Comparison of ENCODE assay signal across 31 cellular contexts in genomic region chr1:81597720-81598426, GRCh38.
"Had no signal": no experiment of that assay in that cellular context is flagged by ENCODE, and none has a peak within 500 bp of the region (broad histone marks: within the 10 kb centered on the region; RNA-seq: fewer than 3 reads in every experiment).

No MANE protein-coding gene starts in this region.

- H3K9me3 ChIP-seq: adrenal gland, breast epithelium, MG63, SJCRH30, SK-N-SH had no signal

- H3K4me1 Mint-ChIP-seq: activated CD4-positive, alpha-beta T cell treated with anti-CD3 and anti-CD28 coated beads for 36 hours; activated naive CD8-positive, alpha-beta T cell treated with anti-CD3 and anti-CD28 coated beads, Interleukin-2, amount 10 ng/mL, durations not matched to agents 7 days and 5 days had no signal

- ATAC-seq: activated CD4-positive, alpha-beta T cell treated with anti-CD3 and anti-CD28 coated beads for 36 hours; activated CD8-positive, alpha-beta T cell treated with anti-CD3 and anti-CD28 coated beads for 36 hours; activated T-cell treated with anti-CD3 and anti-CD28 coated beads, Interleukin-2, amount 50 U/mL, for 72 hours; Panc1; Right ventricle myocardium inferior had no signal

- H3K9ac ChIP-seq: SK-N-SH had no signal

- H3K36me3 Mint-ChIP-seq: activated naive CD8-positive, alpha-beta T cell treated with anti-CD3 and anti-CD28 coated beads, Interleukin-2, amount 10 ng/mL, durations not matched to agents 7 days and 5 days had no signal

- H3K4me1 ChIP-seq: adrenal gland, breast epithelium, SJCRH30 had no signal

- H3K27me3 Mint-ChIP-seq: activated CD4-positive, alpha-beta T cell treated with anti-CD3 and anti-CD28 coated beads for 36 hours; activated CD8-positive, alpha-beta T cell treated with anti-CD3 and anti-CD28 coated beads for 36 hours; activated naive CD8-positive, alpha-beta T cell treated with anti-CD3 and anti-CD28 coated beads, Interleukin-2, amount 10 ng/mL, durations not matched to agents 7 days and 5 days had no signal

- H3K4me2 ChIP-seq: SK-N-SH had no signal

- H3K4me3 Mint-ChIP-seq: activated CD4-positive, alpha-beta T cell treated with anti-CD3 and anti-CD28 coated beads for 36 hours; activated CD8-positive, alpha-beta T cell treated with anti-CD3 and anti-CD28 coated beads for 36 hours; activated naive CD8-positive, alpha-beta T cell treated with anti-CD3 and anti-CD28 coated beads, Interleukin-2, amount 10 ng/mL, durations not matched to agents 7 days and 5 days; activated T-cell treated with anti-CD3 and anti-CD28 coated beads, Interleukin-2, amount 50 U/mL, for 72 hours had no signal

- H3K27ac ChIP-seq: adrenal gland, breast epithelium, SJCRH30, VCaP had no signal

- DNase-seq: activated CD4-positive, alpha-beta T cell treated with anti-CD3 and anti-CD28 coated beads for 36 hours; activated CD4-positive, alpha-beta T cell treated with anti-CD3 and anti-CD28 coated beads, Interleukin-2, amount 50 U/mL, for 1 hour; activated CD8-positive, alpha-beta memory T cell treated with anti-CD3 and anti-CD28 coated beads, Interleukin-2, amount 50 U/mL, for 4 hours; activated CD8-positive, alpha-beta T cell treated with anti-CD3 and anti-CD28 coated beads for 36 hours; activated gamma-delta T cell treated with Interleukin-2 at 50 U/mL for 16 hours; activated naive CD4-positive, alpha-beta T cell treated with anti-CD3 and anti-CD28 coated beads, Interleukin-2, amount 50 U/mL, for 16 hours; activated naive CD8-positive, alpha-beta T cell treated with anti-CD3 and anti-CD28 coated beads, Interleukin-2, amount 10 ng/mL, durations not matched to agents 7 days and 5 days; activated T-cell treated with anti-CD3 and anti-CD28 coated beads, Interleukin-2, amount 50 U/mL, for 72 hours; adrenal gland; anterior cingulate cortex; caudate nucleus; MG63; MV-4-11; NCI-H1105; NCI-H146; NCI-H187 treated with DMSO at 0.1 percent for 48 hours; NCI-H2171; NCI-H2227 treated with DMSO at 0.1 percent for 48 hours; NCI-H446 treated with DMSO at 0.1 percent for 48 hours; NCI-H774; NK-92 treated with Interleukin-12 subunit alpha and Interleukin-12 subunit beta, amount 100 ng/mL, for 24 hours; OCI-M1; RPMI8226; SJCRH30; SK-N-SH; T-helper 1 cell had no signal

- H3K27ac Mint-ChIP-seq: activated CD4-positive, alpha-beta T cell treated with anti-CD3 and anti-CD28 coated beads for 36 hours; activated CD8-positive, alpha-beta T cell treated with anti-CD3 and anti-CD28 coated beads for 36 hours; activated naive CD8-positive, alpha-beta T cell treated with anti-CD3 and anti-CD28 coated beads, Interleukin-2, amount 10 ng/mL, durations not matched to agents 7 days and 5 days; activated T-cell treated with anti-CD3 and anti-CD28 coated beads, Interleukin-2, amount 50 U/mL, for 72 hours; activated T-helper 2 cell treated with anti-CD3 and anti-CD28 coated beads, Interferon-gamma antibody, Interleukin-2, Interleukin-4, amounts not matched to agents 10 μg/mL and 5 μg/mL and 100 μg/mL, durations not matched to agents 14 hours and 24 hours and 36 hours had no signal

- H3K27me3 ChIP-seq: adrenal gland, breast epithelium, MG63, SJCRH30 had no signal

- H3K4me3 ChIP-seq: adrenal gland, breast epithelium, MG63, SJCRH30 had no signal

- H3K36me3 ChIP-seq: adrenal gland, breast epithelium, MG63, SJCRH30 had no signal

- H3K9me3 Mint-ChIP-seq: activated CD8-positive, alpha-beta T cell treated with anti-CD3 and anti-CD28 coated beads for 36 hours; activated naive CD8-positive, alpha-beta T cell treated with anti-CD3 and anti-CD28 coated beads, Interleukin-2, amount 10 ng/mL, durations not matched to agents 7 days and 5 days; activated T-cell treated with anti-CD3 and anti-CD28 coated beads, Interleukin-2, amount 50 U/mL, for 72 hours; activated T-helper 2 cell treated with anti-CD3 and anti-CD28 coated beads, Interferon-gamma antibody, Interleukin-2, Interleukin-4, amounts not matched to agents 10 μg/mL and 5 μg/mL and 100 μg/mL, durations not matched to agents 14 hours and 24 hours and 36 hours had no signal
